ENCODE assay signal across 1 cellular context in genomic region chr17:51640108-51640622, GRCh38.
TF ChIP-seq lines count a peak whose summit lies in the region.

No MANE protein-coding gene starts in this region.

TF ChIP-seq in GM12878, 131 proteins besides CTCF, POLR2A, EP300 and RAD21 (continued from another document):
- TF ChIP-seq ZNF687 (IDR thresholded peaks at IDR 0.05), result no peak
- TF ChIP-seq MYB (IDR thresholded peaks at IDR 0.05; ENCODE audit: borderline replicate concordance, low read depth, low read length), result no peak
- TF ChIP-seq ZNF217 (IDR thresholded peaks at IDR 0.05), result no peak
- peak; percentile 48; the same call in 1 of the 2 replicates for TF ChIP-seq SMC3 (IDR thresholded peaks at IDR 0.05; ENCODE audit: borderline replicate concordance, low read length)
- no peak for TF ChIP-seq RFX5 (IDR thresholded peaks at IDR 0.05; ENCODE audit: low read depth, low read length)
- TF ChIP-seq MYC (IDR thresholded peaks at IDR 0.05; ENCODE audit: insufficient read depth, insufficient read length, insufficient replicate concordance, low read length, severe bottlenecking), result no peak
- no peak for TF ChIP-seq SRF (IDR thresholded peaks at IDR 0.05; ENCODE audit: low read depth in 2 of 2, low read length in 2 of 2)
- TF ChIP-seq MEF2A (IDR thresholded peaks at IDR 0.05; ENCODE audit: insufficient read depth, low read depth, low read length), result no peak
- TF ChIP-seq ZNF24 (IDR thresholded peaks at IDR 0.05), result peak; percentile 71; the same call in 1 of the 2 replicates
- no peak for TF ChIP-seq WRNIP1 (IDR thresholded peaks at IDR 0.05; ENCODE audit: borderline replicate concordance, low read depth, low read length)
